ENCODE assay signal across 14 cellular contexts in the genomic region with DNA sequence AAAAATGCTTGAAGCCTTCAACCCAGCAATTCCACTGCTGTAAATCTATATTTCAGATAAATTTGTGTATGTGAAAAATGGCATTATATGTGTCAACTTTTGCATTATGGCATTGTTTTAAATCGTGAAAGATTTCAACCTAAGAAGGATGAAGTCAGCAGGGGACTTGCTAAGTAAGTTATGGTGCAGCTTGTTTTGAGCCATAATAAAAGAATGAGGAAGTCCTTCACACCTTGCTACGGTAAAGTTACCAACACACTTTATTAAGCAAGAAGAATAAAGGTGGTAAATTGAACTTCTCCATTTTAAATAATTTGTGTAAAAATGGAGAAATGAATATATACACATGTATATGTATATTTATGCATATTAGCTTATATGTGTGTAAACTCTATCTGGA.
A peak's percentile ranks its signal among the peaks of the same experiment; 100 is the strongest.
DNase-seq lines count a peak whose midpoint lies in the region; ATAC-seq and TF ChIP-seq lines count a peak whose summit lies in the region.
"Had no signal": no experiment of that assay in that cellular context is flagged by ENCODE, and none has a peak within 500 bp of the region (broad histone marks: within the 10 kb centered on the region; RNA-seq: fewer than 3 reads in every experiment).

No MANE protein-coding gene starts in this region.

- no peaks in the 10 kb centered on the region for H3K27me3 ChIP-seq in RWPE2 (ENCODE audit: insufficient read depth, poor library complexity, severe bottlenecking)
- no peaks in the 10 kb centered on the region for H3K27me3 ChIP-seq in kidney epithelial cell (ENCODE audit: control insufficient read depth, insufficient read depth, low read length)
- H3K27me3 ChIP-seq: BLaER1 had no signal

- H3K36me3 ChIP-seq in RWPE2 (ENCODE audit: low read depth) (no peaks in the 10 kb centered on the region), kidney epithelial cell (ENCODE audit: control insufficient read depth, insufficient read depth, low read length) (no peaks in the 10 kb centered on the region)
- H3K36me3 ChIP-seq: BLaER1, HAP-1 had no signal

- peaks cover 5 to 33% (median 13%) of the 10 kb centered on the region in 6 donors for H3K9me3 Mint-ChIP-seq in immature natural killer cell

- ATAC-seq in RWPE2 (ENCODE audit: low read depth) = no peak

- H3K27ac Mint-ChIP-seq in immature natural killer cell = no peak overlapping the region
- H3K27ac Mint-ChIP-seq: CD4-positive, CD25-positive, alpha-beta regulatory T cell had no signal

- H3K9me3 ChIP-seq in RWPE2 (ENCODE audit: severe bottlenecking) = no peaks in the 10 kb centered on the region
- H3K9me3 ChIP-seq: HAP-1 had no signal

- WGBS in lower leg skin, 2 donors = 37 to 66% methylated on average over 2 of the region's 2 CpGs

- DNase-seq in EL (peak; percentile 1), RWPE2 (ENCODE audit: low spot score) (no peak), epithelial cell of prostate (ENCODE audit: low read depth, low spot score) (no peak), kidney epithelial cell (ENCODE audit: low read depth) (peak; percentile 14), substantia nigra (lab: John Stamatoyannopoulos, UW) (no peak), immature natural killer cell (no peak), lower leg skin (ENCODE audit: low spot score in 2 of 2) (no peak), GM19238 (ENCODE audit: insufficient read length, low spot score) (no peak)
- DNase-seq: 8988T; AML-193; CD4-positive, CD25-positive, alpha-beta regulatory T cell; DMS53 had no signal

- H3K4me1 ChIP-seq in RWPE2 (ENCODE audit: insufficient read depth, poor library complexity, severe bottlenecking) = peaks cover 22% of the 10 kb centered on the region
- H3K4me1 ChIP-seq: BLaER1, HAP-1 had no signal

- H3K4me3 ChIP-seq in RWPE2 (ENCODE audit: severe bottlenecking) (no peak overlapping the region), kidney epithelial cell (ENCODE audit: low read depth, low read length) (no peak overlapping the region), lower leg skin (ENCODE audit: low read depth, poor library complexity, severe bottlenecking) (no peak overlapping the region)
- H3K4me3 ChIP-seq: BLaER1, HAP-1 had no signal

- H3K27ac ChIP-seq in RWPE2 (ENCODE audit: poor library complexity, severe bottlenecking) (peak overlapping the region; percentile 92), epithelial cell of prostate (peak overlapping the region; percentile 56), substantia nigra (ENCODE audit: low read depth, low read length, poor library complexity, severe bottlenecking) (no peak overlapping the region)
- H3K27ac ChIP-seq: BLaER1 had no signal

- no peaks in the 10 kb centered on the region for H3K36me3 Mint-ChIP-seq in immature natural killer cell
- H3K36me3 Mint-ChIP-seq: CD4-positive, CD25-positive, alpha-beta regulatory T cell had no signal

- no peak overlapping the region for H3K4me3 Mint-ChIP-seq in immature natural killer cell
- H3K4me3 Mint-ChIP-seq: CD4-positive, CD25-positive, alpha-beta regulatory T cell had no signal

- TF ChIP-seq POLR2A in lower leg skin (IDR thresholded peaks at IDR 0.05) = no peak

- intact Hi-C loops in lower leg skin (cut with DNase I; ENCODE audit: low total_unique reads) = no loop called here

- TF ChIP-seq CTCF in RWPE2 (IDR thresholded peaks at IDR 0.05; ENCODE audit: poor library complexity, severe bottlenecking) (no peak), kidney epithelial cell (IDR thresholded peaks at IDR 0.05; ENCODE audit: insufficient read depth, low read length, poor library complexity, severe bottlenecking) (no peak), lower leg skin (IDR thresholded peaks at IDR 0.05) (no peak)

- no peaks in the 10 kb centered on the region for H3K4me1 Mint-ChIP-seq in immature natural killer cell
- H3K4me1 Mint-ChIP-seq: CD4-positive, CD25-positive, alpha-beta regulatory T cell had no signal

- H3K27me3 Mint-ChIP-seq in immature natural killer cell (ENCODE audit: low read depth in 3 of 3) = no peaks in the 10 kb centered on the region
- H3K27me3 Mint-ChIP-seq: CD4-positive, CD25-positive, alpha-beta regulatory T cell had no signal

Comparison
In these comparisons a context has a peak if more than half of its experiments do, and no peak if none do; other contexts are left out.
1. DNase-seq: peak in EL (single experiment) and kidney epithelial cell (single experiment); none in RWPE2 (single experiment), epithelial cell of prostate (single experiment), substantia nigra (0 of 49), immature natural killer cell (0 of 3), lower leg skin (0 of 2) and GM19238 (single experiment).